20 cellular contexts compared by ENCODE assay signal in genomic region chr9:127197861-127198430, GRCh38.
DNase-seq lines count a peak whose midpoint lies in the region; ATAC-seq, FAIRE-seq and TF ChIP-seq lines count a peak whose summit lies in the region.
"Had no signal": no experiment of that assay in that cellular context is flagged by ENCODE, and none has a peak within 500 bp of the region (broad histone marks: within the 10 kb centered on the region; RNA-seq: fewer than 3 reads in every experiment).

No MANE protein-coding gene starts in this region.

- no peaks in the 10 kb centered on the region for H3K27me3 Mint-ChIP-seq in activated T-helper 17 cell treated with anti-CD3 and anti-CD28 coated beads, Interleukin-2, amount 50 U/mL, for 72 hours
- H3K27me3 Mint-ChIP-seq: brain had no signal

- no peak for ATAC-seq in activated T-helper 17 cell treated with anti-CD3 and anti-CD28 coated beads, Interleukin-2, amount 50 U/mL, for 72 hours (replicated peaks)
- ATAC-seq: left lung; naive thymus-derived CD4-positive, alpha-beta T cell had no signal

- FAIRE-seq in RCC 7860 (lab: Jason Lieb, UNC), result no peak

- no peaks in the 10 kb centered on the region for H3K27me3 ChIP-seq in tibial nerve
- H3K27me3 ChIP-seq in HAP-1 (ENCODE audit: low read depth), result no peaks in the 10 kb centered on the region
- H3K27me3 ChIP-seq: BE2C, left lung, suprapubic skin had no signal

- H3K9me3 Mint-ChIP-seq in activated T-helper 17 cell treated with anti-CD3 and anti-CD28 coated beads, Interleukin-2, amount 50 U/mL, for 72 hours, result no peaks in the 10 kb centered on the region
- H3K9me3 Mint-ChIP-seq: activated naive CD4-positive, alpha-beta T cell treated with anti-CD3 and anti-CD28 coated beads, Interleukin-2, amount 50 U/mL, for 24 hours; brain; H9; naive thymus-derived CD4-positive, alpha-beta T cell had no signal

- H3K4me1 Mint-ChIP-seq in activated T-helper 17 cell treated with anti-CD3 and anti-CD28 coated beads, Interleukin-2, amount 50 U/mL, for 72 hours, result no peaks in the 10 kb centered on the region

- peaks cover 0 to 33% (median 15%) of the 10 kb centered on the region in 4 donors for H3K4me1 ChIP-seq in tibial nerve
- H3K4me1 ChIP-seq in HAP-1, result no peaks in the 10 kb centered on the region

- H3K4me3 ChIP-seq in fibroblast of villous mesenchyme (ENCODE audit: low read depth, low read length), result no peak overlapping the region
- no peak overlapping the region for H3K4me3 ChIP-seq in tibial nerve
- H3K4me3 ChIP-seq in HAP-1, result no peak overlapping the region
- H3K4me3 ChIP-seq: left lung, suprapubic skin had no signal

- peak overlapping the region; percentile 30 for H3K27ac Mint-ChIP-seq in activated T-helper 17 cell treated with anti-CD3 and anti-CD28 coated beads, Interleukin-2, amount 50 U/mL, for 72 hours
- H3K27ac Mint-ChIP-seq: activated naive CD4-positive, alpha-beta T cell treated with anti-CD3 and anti-CD28 coated beads, Interleukin-2, amount 50 U/mL, for 24 hours had no signal

- 52 to 74% methylated on average over 7 to 8 of the region's 8 CpGs for WGBS in tibial nerve, 2 donors

- no peak for TF ChIP-seq EP300 in tibial nerve (IDR thresholded peaks at IDR 0.05)

- H3K4me3 Mint-ChIP-seq in activated T-helper 17 cell treated with anti-CD3 and anti-CD28 coated beads, Interleukin-2, amount 50 U/mL, for 72 hours, result no peak overlapping the region
- H3K4me3 Mint-ChIP-seq: activated naive CD4-positive, alpha-beta T cell treated with anti-CD3 and anti-CD28 coated beads, Interleukin-2, amount 50 U/mL, for 24 hours; brain; H9; naive thymus-derived CD4-positive, alpha-beta T cell had no signal

- TF ChIP-seq POLR2A in tibial nerve (IDR thresholded peaks at IDR 0.05), result no peak

- H3K36me3 ChIP-seq in tibial nerve (peaks cover 0 to 11% (median 0%) of the 10 kb centered on the region in 3 donors), HAP-1 (replicated peaks) (no peaks in the 10 kb centered on the region)
- H3K36me3 ChIP-seq: BE2C, left lung, suprapubic skin had no signal

- DNase-seq in fibroblast of villous mesenchyme (ENCODE audit: low read depth), result peak; percentile 70
- peak; percentile 25 for DNase-seq in myocyte (ENCODE audit: low read depth)
- no peak for DNase-seq in tibial nerve (ENCODE audit: low spot score in 2 of 2)
- no peak for DNase-seq in NCI-H2171 treated with DMSO at 0.1 percent for 48 hours (lab: John Stamatoyannopoulos, UW)
- no peak for DNase-seq in HAP-1 (ENCODE audit: low spot score in 2 of 2)
- no peak for DNase-seq in RCC 7860 (ENCODE audit: low spot score)
- DNase-seq: BE2C; DMS 273 treated with DMSO at 0.1 percent for 48 hours; H9; left lung; naive thymus-derived CD4-positive, alpha-beta T cell; NCI-H1436 treated with DMSO at 0.1 percent for 48 hours; NCI-H2227 treated with DMSO at 0.1 percent for 48 hours; NK-92 treated with Interleukin-12 subunit alpha and Interleukin-12 subunit beta, amount 100 ng/mL, for 24 hours; SHP77; stimulated activated CD4-positive, alpha-beta T cell treated with anti-CD3 and anti-CD28 coated beads, Interleukin-1b, Interleukin-23, amount 100 ng/mL, for 48 hours had no signal

- TF ChIP-seq CTCF in fibroblast of villous mesenchyme (IDR thresholded peaks at IDR 0.05; ENCODE audit: insufficient read depth, low read depth, low read length), result no peak
- no peak for TF ChIP-seq CTCF in tibial nerve (IDR thresholded peaks at IDR 0.05)

- in situ Hi-C loops in HAP-1 (cut with MboI; ENCODE audit: low sequenced_read_pairs), result loop anchor here (5.0 kb wide), 1 partner anchor 256 kb away; no protein-coding TSS in a partner anchor

- H3K9me3 ChIP-seq in tibial nerve (no peaks in the 10 kb centered on the region), HAP-1 (no peaks in the 10 kb centered on the region)
- H3K9me3 ChIP-seq: BE2C, left lung, suprapubic skin had no signal

- H3K27ac ChIP-seq in tibial nerve, result peak overlapping the region in 3 of 4 donors; percentile 41 to 75 (median 64)
- H3K27ac ChIP-seq: suprapubic skin had no signal

- no peaks in the 10 kb centered on the region for H3K36me3 Mint-ChIP-seq in activated T-helper 17 cell treated with anti-CD3 and anti-CD28 coated beads, Interleukin-2, amount 50 U/mL, for 72 hours (ENCODE audit: low read depth)

Comparison
In these comparisons a context has a peak if more than half of its experiments do, and no peak if none do; other contexts are left out.
1. DNase-seq: peak in fibroblast of villous mesenchyme (single experiment) and myocyte (single experiment); none in tibial nerve (0 of 2), NCI-H2171 treated with DMSO at 0.1 percent for 48 hours (single experiment), HAP-1 (0 of 2) and RCC 7860 (single experiment).